Comparison of ENCODE assay signal across 20 cellular contexts in genomic region chr5:76742586-76742985, GRCh38. TPM values are rescaled to one million over a fixed set of nuclear protein-coding genes. Genes with fewer than 3 reads are reported as not detected.
DNase-seq lines count a peak whose midpoint lies in the region; ATAC-seq, FAIRE-seq and TF ChIP-seq lines count a peak whose summit lies in the region.
"Had no signal": no experiment of that assay in that cellular context is flagged by ENCODE, and none has a peak within 500 bp of the region (broad histone marks: within the 10 kb centered on the region; RNA-seq: fewer than 3 reads in every experiment).

No MANE protein-coding gene starts in this region.

- no peak overlapping the region for H3K9ac ChIP-seq in keratinocyte (ENCODE audit: control insufficient read depth, extremely low read depth, insufficient read depth, low read length)
- H3K9ac ChIP-seq: BLaER1 had no signal

- H3K27me3 ChIP-seq in bronchial epithelial cell (ENCODE audit: control insufficient read depth, insufficient read depth, low read length), result no peaks in the 10 kb centered on the region
- H3K27me3 ChIP-seq in keratinocyte (ENCODE audit: control insufficient read depth, extremely low read depth, insufficient read depth, low read length), result no peaks in the 10 kb centered on the region
- H3K27me3 ChIP-seq: BLaER1, SJSA1, spleen had no signal

- H3K27ac ChIP-seq in HEK293 (ENCODE audit: extremely low read depth, low read depth, low read length) (no peak overlapping the region), keratinocyte (ENCODE audit: control insufficient read depth, insufficient read depth, low read length) (no peak overlapping the region)
- H3K27ac ChIP-seq: BLaER1, HL-60, SJSA1, thoracic aorta had no signal

- H3K4me1 ChIP-seq in HEK293 (ENCODE audit: control insufficient read depth, insufficient read depth, low read length) (no peaks in the 10 kb centered on the region), keratinocyte (ENCODE audit: control insufficient read depth, extremely low read depth, insufficient read depth, low read length) (peaks cover 8% of the 10 kb centered on the region)

- H3K4me3 ChIP-seq in AG10803 (ENCODE audit: low read length) (no peak overlapping the region), HEK293 (ENCODE audit: low read depth, low read length) (no peak overlapping the region), bronchial epithelial cell (ENCODE audit: low read depth, low read length) (no peak overlapping the region), keratinocyte (ENCODE audit: control insufficient read depth in 2 of 3, extremely low read depth in 1 of 3, insufficient read depth in 2 of 3, low read depth in 1 of 3, low read length in 3 of 3) (no peak overlapping the region)
- H3K4me3 ChIP-seq: BLaER1, SJSA1, spleen, thoracic aorta had no signal

- no peaks in the 10 kb centered on the region for H3K79me2 ChIP-seq in keratinocyte (ENCODE audit: control insufficient read depth, insufficient read depth, low read length)

- peak; percentile 29 for DNase-seq in AG10803 (ENCODE audit: low read depth)
- peak; percentile 41 for DNase-seq in bronchial epithelial cell (ENCODE audit: low read depth)
- DNase-seq in keratinocyte (ENCODE audit: low read depth, low spot score), result no peak
- no peak for DNase-seq in cerebellar cortex (ENCODE audit: low spot score)
- DNase-seq in urothelium cell line (ENCODE audit: low spot score), result no peak
- DNase-seq in NCI-H748 treated with DMSO at 0.1 percent for 48 hours (lab: John Stamatoyannopoulos, UW), result no peak
- DNase-seq: activated CD4-positive, alpha-beta T cell treated with anti-CD3 and anti-CD28 coated beads for 1 hour; activated CD8-positive, alpha-beta memory T cell treated with anti-CD3 and anti-CD28 coated beads, Interleukin-2, amount 50 U/mL, for 48 hours; activated naive CD4-positive, alpha-beta T cell treated with anti-CD3 and anti-CD28 coated beads for 36 hours; foreskin melanocyte; GF-D8; PC-3; spleen; T-helper 2 cell had no signal

- dilution Hi-C loops in keratinocyte (cut with MboI; ENCODE audit: extremely low pct_ligation_motif_present, low sequenced_read_pairs), result no loop called here

- TF ChIP-seq CTCF in AG10803 (conservative IDR thresholded peaks at IDR 0.05; ENCODE audit: low read length) (no peak), HEK293 (tag by site-specific recombination; IDR thresholded peaks at IDR 0.05) (no peak), bronchial epithelial cell (IDR thresholded peaks at IDR 0.05; ENCODE audit: insufficient read depth, low read length, severe bottlenecking) (no peak), keratinocyte (optimal IDR thresholded peaks at IDR 0.05 in 1 of 3, IDR thresholded peaks at IDR 0.05 in 1 of 3, conservative IDR thresholded peaks at IDR 0.05 in 1 of 3; ENCODE audit: extremely low read depth in 1 of 3, insufficient read depth in 2 of 3, low read length in 3 of 3) (no peak)

- FAIRE-seq in bronchial epithelial cell (lab: Jason Lieb, UNC) (no peak), keratinocyte (lab: Jason Lieb, UNC) (peak; percentile 9), urothelium cell line (lab: Jason Lieb, UNC) (no peak)

- no peak for ATAC-seq in GM21390 (IDR thresholded peaks at IDR 0.05; ENCODE audit: unreplicated experiment)
- ATAC-seq: PC-3 had no signal

- H3K9me3 ChIP-seq in HEK293 (ENCODE audit: control insufficient read depth, insufficient read depth, low read depth, low read length) (no peaks in the 10 kb centered on the region), keratinocyte (ENCODE audit: control insufficient read depth, low read depth, low read length) (no peaks in the 10 kb centered on the region)
- H3K9me3 ChIP-seq: BLaER1, SJSA1, spleen, thoracic aorta had no signal

- H3K9me1 ChIP-seq in keratinocyte (ENCODE audit: control insufficient read depth, extremely low read depth, insufficient read depth, low read length), result no peaks in the 10 kb centered on the region

- POLR2A ChIA-PET in HEK293 (lab: Yijun Ruan, JAX), result no interaction called here

- CTCF ChIA-PET in HEK293 (lab: Yijun Ruan, JAX), result interaction anchor here (0.6 to 3.7 kb wide), 2 partner anchors 32 to 305 kb away, joined by 5 to 18 read pairs; no protein-coding TSS in a partner anchor

- no peak overlapping the region for H2AFZ ChIP-seq in keratinocyte (ENCODE audit: control insufficient read depth, low read length)

- H3K4me2 ChIP-seq in keratinocyte (ENCODE audit: control insufficient read depth, extremely low read depth, insufficient read depth, low read depth, low read length), result no peak overlapping the region
- H3K4me2 ChIP-seq: BLaER1 had no signal

- no peaks in the 10 kb centered on the region for H4K20me1 ChIP-seq in keratinocyte (ENCODE audit: control insufficient read depth, extremely low read depth, insufficient read depth, low read length)
- H4K20me1 ChIP-seq: BLaER1 had no signal

- no peaks in the 10 kb centered on the region for H3K36me3 ChIP-seq in HEK293 (ENCODE audit: control insufficient read depth in 2 of 2, insufficient read depth in 1 of 2, low read length in 2 of 2)
- H3K36me3 ChIP-seq in bronchial epithelial cell (ENCODE audit: control insufficient read depth, insufficient read depth, low read length), result no peaks in the 10 kb centered on the region
- H3K36me3 ChIP-seq in keratinocyte (ENCODE audit: control insufficient read depth in 2 of 2, extremely low read depth in 1 of 2, insufficient read depth in 2 of 2, low read length in 2 of 2), result no peaks in the 10 kb centered on the region
- H3K36me3 ChIP-seq: BLaER1, SJSA1, spleen, thoracic aorta had no signal

TF ChIP-seq in HEK293, 187 proteins besides CTCF, POLR2A, EP300 and RAD21:
- TF ChIP-seq KLF17 (tag by site-specific recombination; IDR thresholded peaks at IDR 0.05) (no peak), ZNF211 (tag by site-specific recombination; IDR thresholded peaks at IDR 0.05; ENCODE audit: low read depth) (no peak), ZNF146 (tag by site-specific recombination; IDR thresholded peaks at IDR 0.05) (no peak), SALL2 (tag by site-specific recombination; IDR thresholded peaks at IDR 0.05; ENCODE audit: borderline replicate concordance) (no peak), ZNF501 (tag by site-specific recombination; IDR thresholded peaks at IDR 0.05) (no peak), OSR2 (tag by site-specific recombination; IDR thresholded peaks at IDR 0.05) (0 out of 2 replicates have a peak, but pooled peaks have one; percentile 13), ZNF585B (tag by site-specific recombination; IDR thresholded peaks at IDR 0.05) (no peak), ZNF837 (tag by site-specific recombination; IDR thresholded peaks at IDR 0.05) (no peak)

RNA-seq across cellular contexts. Expression of gene F2R, which starts 26.7 kb away (rescaled TPM):
- 2.0 and 12.1 TPM in 2 replicates for total RNA-seq in bronchial epithelial cell
- polyA plus RNA-seq in keratinocyte, result 56.8 to 59.9 TPM (median 58.0 TPM) in 3 replicates
- 26.3 TPM for polyA plus RNA-seq in keratinocyte (2011; ENCODE audit: low read depth)
- 27.2 and 40.2 TPM in 2 replicates for polyA plus RNA-seq in keratinocyte (2011; cell fraction: cytosol; rRNA removed)
- polyA plus RNA-seq in keratinocyte (2011; cell fraction: nucleus; rRNA removed), result 117 and 121 TPM in 2 replicates
- polyA plus RNA-seq in keratinocyte (2012; ENCODE audit: low replicate concordance), result 25.1 and 31.5 TPM in 2 replicates
- 45.7 to 62.1 TPM (median 55.9 TPM) in 3 replicates for polyA minus RNA-seq in keratinocyte
- polyA minus RNA-seq in keratinocyte (2011; cell fraction: cytosol; rRNA and poly(A)+ RNA removed), result 31.3 TPM
- polyA minus RNA-seq in keratinocyte (2011; cell fraction: nucleus; rRNA and poly(A)+ RNA removed), result 69.1 and 124 TPM in 2 replicates

Comparison
In these comparisons a context has a peak if more than half of its experiments do, and no peak if none do; other contexts are left out.
1. DNase-seq: peak in AG10803 (single experiment) and bronchial epithelial cell (single experiment); none in keratinocyte (single experiment), cerebellar cortex (single experiment), urothelium cell line (single experiment) and NCI-H748 treated with DMSO at 0.1 percent for 48 hours (single experiment).